14 cellular contexts compared by ENCODE assay signal in genomic region chr6:35491558-35492541, GRCh38. TPM values are rescaled to one million over a fixed set of nuclear protein-coding genes. Genes with fewer than 3 reads are reported as not detected.
A peak's percentile ranks its signal among the peaks of the same experiment; 100 is the strongest.
DNase-seq lines count a peak whose midpoint lies in the region; ATAC-seq and TF ChIP-seq lines count a peak whose summit lies in the region.
"Had no signal": no experiment of that assay in that cellular context is flagged by ENCODE, and none has a peak within 500 bp of the region (broad histone marks: within the 10 kb centered on the region; RNA-seq: fewer than 3 reads in every experiment).

No MANE protein-coding gene starts in this region.

- no peaks in the 10 kb centered on the region for H3K9me3 Mint-ChIP-seq in mesothelial cell of epicardium
- H3K9me3 Mint-ChIP-seq: activated naive CD8-positive, alpha-beta T cell treated with anti-CD3 and anti-CD28 coated beads, Interleukin-2, amount 10 ng/mL, durations not matched to agents 7 days and 5 days had no signal

- H3K36me3 ChIP-seq in HUES64 (ENCODE audit: insufficient read depth, low read length) (no peaks in the 10 kb centered on the region), ascending aorta (no peaks in the 10 kb centered on the region), suprapubic skin (no peaks in the 10 kb centered on the region)

- H3K4me3 Mint-ChIP-seq in mesothelial cell of epicardium: peak overlapping the region; percentile 40
- H3K4me3 Mint-ChIP-seq: activated CD8-positive, alpha-beta T cell treated with anti-CD3 and anti-CD28 coated beads, Interleukin-2, amount 10 ng/mL, durations not matched to agents 7 days and 5 days; activated naive CD8-positive, alpha-beta T cell treated with anti-CD3 and anti-CD28 coated beads, Interleukin-2, amount 10 ng/mL, durations not matched to agents 7 days and 5 days had no signal

- H3K27ac ChIP-seq in HUES64 (ENCODE audit: low read depth, low read length) (peak overlapping the region; percentile 45), ascending aorta (peak overlapping the region; percentile 95 to 100), suprapubic skin (peak overlapping the region; percentile 24)

- H3K27ac Mint-ChIP-seq in mesothelial cell of epicardium: peak overlapping the region; percentile 88
- H3K27ac Mint-ChIP-seq: activated CD8-positive, alpha-beta T cell treated with anti-CD3 and anti-CD28 coated beads, Interleukin-2, amount 10 ng/mL, durations not matched to agents 7 days and 5 days; activated naive CD8-positive, alpha-beta T cell treated with anti-CD3 and anti-CD28 coated beads, Interleukin-2, amount 10 ng/mL, durations not matched to agents 7 days and 5 days had no signal

- TF ChIP-seq CTCF in ascending aorta (IDR thresholded peaks at IDR 0.05) (no peak), mesothelial cell of epicardium (IDR thresholded peaks at IDR 0.05; ENCODE audit: unreplicated experiment) (no peak), suprapubic skin (IDR thresholded peaks at IDR 0.05) (no peak)

- intact Hi-C loops in ascending aorta (cut with DNase I): no loop called here

- H3K4me3 ChIP-seq in HUES64 (ENCODE audit: low read length): peak overlapping the region; percentile 12; the same call in 1 of the 2 replicates
- peak overlapping the region in 1 of 2 donors; percentile 55 for H3K4me3 ChIP-seq in ascending aorta
- H3K4me3 ChIP-seq in suprapubic skin: peak overlapping the region; percentile 4
- H3K4me3 ChIP-seq: GM12878 had no signal

- no peak for DNase-seq in ascending aorta (ENCODE audit: low spot score in 2 of 2)
- no peak for DNase-seq in mesothelial cell of epicardium (ENCODE audit: low spot score in 2 of 2, unreplicated experiment in 2 of 2)
- no peak for DNase-seq in suprapubic skin (ENCODE audit: low spot score in 2 of 2)
- no peak for DNase-seq in D341Med (ENCODE audit: low spot score)
- DNase-seq in NCI-H510A treated with DMSO at 0.1 percent for 48 hours (lab: John Stamatoyannopoulos, UW): no peak
- DNase-seq: activated CD8-positive, alpha-beta T cell treated with anti-CD3 and anti-CD28 coated beads, Interleukin-2, amount 10 ng/mL, durations not matched to agents 7 days and 5 days; activated naive CD8-positive, alpha-beta T cell treated with anti-CD3 and anti-CD28 coated beads, Interleukin-2, amount 10 ng/mL, durations not matched to agents 7 days and 5 days; DMS153; effector memory CD4-positive, alpha-beta T cell; NCI-H1417 had no signal

- no peaks in the 10 kb centered on the region for H3K27me3 ChIP-seq in HUES64 (ENCODE audit: insufficient read depth, low read length)
- no peaks in the 10 kb centered on the region for H3K27me3 ChIP-seq in ascending aorta
- no peaks in the 10 kb centered on the region for H3K27me3 ChIP-seq in suprapubic skin

- ATAC-seq in GM19463 (IDR thresholded peaks at IDR 0.05; ENCODE audit: unreplicated experiment): no peak
- ATAC-seq: activated CD8-positive, alpha-beta T cell treated with anti-CD3 and anti-CD28 coated beads, Interleukin-2, amount 10 ng/mL, durations not matched to agents 7 days and 5 days; GM12878 had no signal

- no peaks in the 10 kb centered on the region for H3K27me3 Mint-ChIP-seq in mesothelial cell of epicardium (ENCODE audit: low read depth)

- H3K36me3 Mint-ChIP-seq in mesothelial cell of epicardium: no peaks in the 10 kb centered on the region
- H3K36me3 Mint-ChIP-seq: activated naive CD8-positive, alpha-beta T cell treated with anti-CD3 and anti-CD28 coated beads, Interleukin-2, amount 10 ng/mL, durations not matched to agents 7 days and 5 days had no signal

- H3K9me3 ChIP-seq in HUES64 (ENCODE audit: insufficient read depth, low read depth, low read length) (no peaks in the 10 kb centered on the region), ascending aorta (no peaks in the 10 kb centered on the region), suprapubic skin (no peaks in the 10 kb centered on the region)

- H3K9ac ChIP-seq in HUES64 (ENCODE audit: low read depth, low read length): 0 out of 2 replicates have a peak overlapping the region, but pooled peaks have one; percentile 24

- no peak for TF ChIP-seq EP300 in suprapubic skin (IDR thresholded peaks at IDR 0.05)

- WGBS in HUES64: 30% methylated on average over 8 of the region's 9 CpGs
- WGBS in suprapubic skin: 68% methylated on average over 5 of the region's 9 CpGs

- H3K4me1 Mint-ChIP-seq in mesothelial cell of epicardium: peaks cover 74% of the 10 kb centered on the region

- H3K4me1 ChIP-seq in HUES64 (ENCODE audit: insufficient read depth, low read length) (peaks cover 67% of the 10 kb centered on the region), ascending aorta (peaks cover 33 to 68% of the 10 kb centered on the region in 2 donors), suprapubic skin (peaks cover 92% of the 10 kb centered on the region)

- TF ChIP-seq POLR2A in suprapubic skin (IDR thresholded peaks at IDR 0.05): no peak

RNA-seq across cellular contexts. Expression of gene TEAD3, which starts 5.0 kb away (rescaled TPM):
- polyA plus RNA-seq in HUES64 (2013, experiment 1 of 2): 15.5 TPM
- polyA plus RNA-seq in HUES64 (2013, experiment 2 of 2): 18.1 TPM
- total RNA-seq in ascending aorta (19.8 TPM), mesothelial cell of epicardium (88.2 to 91.8 TPM (median 91.4 TPM) in 3 replicates), suprapubic skin (10 to 100 TPM; 39.0 to 55.4 (median 51.5) TPM)

RNA-seq across cellular contexts. Expression of gene TULP1, which starts 20.8 kb away (rescaled TPM):
- 0.30 TPM for polyA plus RNA-seq in HUES64 (2013, experiment 1 of 2)
- 0.13 TPM for polyA plus RNA-seq in HUES64 (2013, experiment 2 of 2)
- total RNA-seq in ascending aorta (not detected), mesothelial cell of epicardium (17.5 to 17.7 TPM (median 17.6 TPM) in 3 replicates), suprapubic skin (under 1 TPM in 2 of 4 donors, not detected in 2; 0.72 to 0.83 TPM)
- total RNA-seq: activated CD8-positive, alpha-beta T cell treated with anti-CD3 and anti-CD28 coated beads, Interleukin-2, amount 10 ng/mL, durations not matched to agents 7 days and 5 days; activated naive CD8-positive, alpha-beta T cell treated with anti-CD3 and anti-CD28 coated beads, Interleukin-2, amount 10 ng/mL, durations not matched to agents 7 days and 5 days; GM12878; T-helper 1 cell treated with Interleukin-12 subunit alpha and Interleukin-12 subunit beta and Interleukin-4 antibody, amounts not matched to agents 30 ng/mL and 1 ng/mL, for 36 hours had no signal
- polyA plus RNA-seq: GM12878 had no signal

RNA-seq across cellular contexts. Expression of gene RPL10A, which starts 23.6 kb away (rescaled TPM):
- 1,734 TPM for polyA plus RNA-seq in HUES64 (2013, experiment 1 of 2)
- 1,847 TPM for polyA plus RNA-seq in HUES64 (2013, experiment 2 of 2)
- total RNA-seq in ascending aorta (643 TPM), mesothelial cell of epicardium (1,840 to 1,922 TPM (median 1,906 TPM) in 3 replicates), suprapubic skin (1,000 to 10,000 TPM; 1,092 to 2,148 (median 1,858) TPM)

RNA-seq across cellular contexts. Expression of gene FANCE, which starts 39.7 kb away (rescaled TPM):
- polyA plus RNA-seq in HUES64 (2013, experiment 1 of 2): 8.7 TPM
- 10.3 TPM for polyA plus RNA-seq in HUES64 (2013, experiment 2 of 2)
- total RNA-seq in ascending aorta: 0.32 TPM
- 7.0 to 8.5 TPM (median 8.0 TPM) in 3 replicates for total RNA-seq in mesothelial cell of epicardium
- 10 to 100 TPM; 20.6 to 25.6 (median 21.6) TPM for total RNA-seq in suprapubic skin

Comparison
In these comparisons a context has a peak if more than half of its experiments do, and no peak if none do; other contexts are left out.
1. H3K27ac ChIP-seq: peak in every context shown above with its lines; median percentile 98 in ascending aorta; 45 in HUES64; 24 in suprapubic skin.
2. RNA of gene TULP1, which starts 20.8 kb away (total RNA-seq): 17.5 to 17.7 TPM in mesothelial cell of epicardium; 0.72 to 0.83 TPM in suprapubic skin and not detected in ascending aorta (single experiment); every median in the first group is over 10 times any median in the second.